ENCODE assay signal across 30 cellular contexts in the genomic region with DNA sequence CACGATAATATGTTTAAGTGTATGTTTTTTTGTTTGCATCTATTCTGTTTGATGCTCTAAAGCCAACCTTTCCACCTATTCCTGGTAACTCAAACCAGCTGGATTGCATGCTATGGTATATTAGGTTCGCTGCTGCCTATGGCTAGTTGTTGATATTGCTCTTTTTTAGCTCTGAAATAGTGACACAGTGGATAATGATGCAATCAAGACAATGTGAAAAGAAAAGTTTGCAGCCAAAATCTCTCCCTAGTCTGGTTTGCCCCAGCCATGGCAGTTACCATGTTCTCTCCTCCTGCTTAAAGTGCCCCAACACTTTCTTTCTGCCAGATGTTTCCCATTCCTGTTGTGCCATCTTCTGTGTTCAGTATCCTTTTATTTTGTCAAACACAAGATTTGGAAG.
DNase-seq lines count a peak whose midpoint lies in the region; ATAC-seq, FAIRE-seq and TF ChIP-seq lines count a peak whose summit lies in the region.
"Had no signal": no experiment of that assay in that cellular context is flagged by ENCODE, and none has a peak within 500 bp of the region (broad histone marks: within the 10 kb centered on the region; RNA-seq: fewer than 3 reads in every experiment).

No MANE protein-coding gene starts in this region.

- dilution Hi-C loops in endothelial cell of umbilical vein (cut with MboI; ENCODE audit: extremely low pct_ligation_motif_present, low sequenced_read_pairs) = no loop called here

- no peak for ATAC-seq in HG02973 (IDR thresholded peaks at IDR 0.05; ENCODE audit: unreplicated experiment)
- ATAC-seq: HCT116, K562, Panc1, T-cell had no signal

- H3K4me3 Mint-ChIP-seq in Caco-2 (ENCODE audit: unreplicated experiment) = no peak overlapping the region
- H3K4me3 Mint-ChIP-seq: CD4-positive, alpha-beta memory T cell; T-cell had no signal

- H3K4me2 ChIP-seq in endothelial cell of umbilical vein (ENCODE audit: insufficient read depth, low read length) = no peak overlapping the region

- no peak overlapping the region for H3K4me3 ChIP-seq in Caco-2 (ENCODE audit: low read depth, low read length)
- no peak overlapping the region for H3K4me3 ChIP-seq in endothelial cell of umbilical vein (replicated peaks in 1 of 3; ENCODE audit: insufficient read depth in 1 of 3, low read depth in 1 of 3, low read length in 3 of 3)
- H3K4me3 ChIP-seq: K562 had no signal

- H3K9me3 ChIP-seq in Caco-2 (peaks cover 17% of the 10 kb centered on the region), endothelial cell of umbilical vein (replicated peaks; ENCODE audit: control insufficient read depth, insufficient read depth, low read length) (no peaks in the 10 kb centered on the region)

- H3K9me1 ChIP-seq in endothelial cell of umbilical vein (replicated peaks; ENCODE audit: control insufficient read depth, extremely low read depth, insufficient read depth, low read length) = no peaks in the 10 kb centered on the region

- CTCF ChIA-PET in Caco-2 (lab: Charles Lee) (no interaction called here), endothelial cell of umbilical vein (lab: Charles Lee) (interaction anchor here (1.3 kb wide), 1 partner anchor 24 kb away, joined by 3 read pairs; no protein-coding TSS in a partner anchor)

- no peaks in the 10 kb centered on the region for H3K27me3 Mint-ChIP-seq in Caco-2 (ENCODE audit: insufficient read depth, unreplicated experiment)
- H3K27me3 Mint-ChIP-seq: T-cell had no signal

- no peaks in the 10 kb centered on the region for H3K4me1 ChIP-seq in Caco-2
- no peaks in the 10 kb centered on the region for H3K4me1 ChIP-seq in endothelial cell of umbilical vein (ENCODE audit: control insufficient read depth, extremely low read depth, insufficient read depth, low read length)

- no peaks in the 10 kb centered on the region for H3K36me3 Mint-ChIP-seq in Caco-2 (ENCODE audit: insufficient read depth, unreplicated experiment)

- H4K20me1 ChIP-seq in endothelial cell of umbilical vein (replicated peaks; ENCODE audit: control insufficient read depth, extremely low read depth, insufficient read depth, low read length) = no peaks in the 10 kb centered on the region

- H3K9ac ChIP-seq in endothelial cell of umbilical vein (replicated peaks; ENCODE audit: extremely low read depth, insufficient read depth, low read length) = no peak overlapping the region

- TF ChIP-seq CTCF in Caco-2 (IDR thresholded peaks at IDR 0.05; ENCODE audit: insufficient read depth in 1 of 2, low read depth in 1 of 2, low read length in 1 of 2, severe bottlenecking in 1 of 2, unreplicated experiment in 1 of 2) (no peak), endothelial cell of umbilical vein (IDR thresholded peaks at IDR 0.05; ENCODE audit: extremely low read depth in 1 of 2, insufficient read depth in 1 of 2, low read depth in 1 of 2, low read length in 2 of 2) (no peak)

- no peak for TF ChIP-seq POLR2A in endothelial cell of umbilical vein (IDR thresholded peaks at IDR 0.05; ENCODE audit: low read depth, low read length)

- peak overlapping the region; percentile 18 for H2AFZ ChIP-seq in endothelial cell of umbilical vein (ENCODE audit: low read depth, low read length)

- BruUV-seq in Caco-2 (replicated peaks; lab: Mats Ljungman, UMichigan) (no TSS peak), endothelial cell of umbilical vein (replicated peaks; lab: Mats Ljungman, UMichigan) (no TSS peak)

- H3K4me1 Mint-ChIP-seq in Caco-2 (ENCODE audit: low read depth, unreplicated experiment) = no peaks in the 10 kb centered on the region
- H3K4me1 Mint-ChIP-seq: CD4-positive, alpha-beta memory T cell; T-cell had no signal

- no peak for FAIRE-seq in endothelial cell of umbilical vein (lab: Jason Lieb, UNC)
- FAIRE-seq: A204.1, GM12892, K562 had no signal

- H3K27ac ChIP-seq in endothelial cell of umbilical vein (ENCODE audit: insufficient read depth, low read depth, low read length) = no peak overlapping the region
- H3K27ac ChIP-seq: RWPE1 had no signal

- peak overlapping the region; percentile 62 for H3K27ac Mint-ChIP-seq in Caco-2 (ENCODE audit: unreplicated experiment)
- H3K27ac Mint-ChIP-seq: CD4-positive, alpha-beta memory T cell; T-cell had no signal

- intact Hi-C loops in Caco-2 (cut with micrococcal nuclease; ENCODE audit: unreplicated experiment) (no loop called here), endothelial cell of umbilical vein (cut with micrococcal nuclease) (no loop called here)

- H3K9me3 Mint-ChIP-seq in Caco-2 (ENCODE audit: unreplicated experiment) = peaks cover 34% of the 10 kb centered on the region

- POLR2A ChIA-PET in Caco-2 (lab: Charles Lee) (no interaction called here), endothelial cell of umbilical vein (lab: Charles Lee) (no interaction called here)

- H3K36me3 ChIP-seq in Caco-2 (ENCODE audit: control insufficient read depth, insufficient read depth, low read length) = no peaks in the 10 kb centered on the region
- H3K36me3 ChIP-seq in endothelial cell of umbilical vein (ENCODE audit: control insufficient read depth in 2 of 2, extremely low read depth in 1 of 2, insufficient read depth in 2 of 2, low read length in 2 of 2) = no peaks in the 10 kb centered on the region

- no peaks in the 10 kb centered on the region for H3K79me2 ChIP-seq in endothelial cell of umbilical vein (ENCODE audit: control insufficient read depth, insufficient read depth, low read length)

- DNase-seq in Caco-2 (no peak), OCI-M1 (lab: John Stamatoyannopoulos, UW) (peak; percentile 1), endothelial cell of umbilical vein (ENCODE audit: low read depth, low spot score) (no peak), fibroblast of the conjunctiva (ENCODE audit: low read depth) (peak; percentile 47), iPS-NIHi11 (ENCODE audit: low spot score) (no peak), NCI-H524 (lab: John Stamatoyannopoulos, UW) (no peak), T-helper 1 cell (no peak)
- DNase-seq: C1 segment of cervical spinal cord; CD4-positive, alpha-beta memory T cell; COR-L47; EL; GF-D8; MV-4-11; NCI-H1105; NCI-H1436 treated with DMSO at 0.1 percent for 48 hours; NCI-H1930; NCI-H2107; NCI-H446; NCI-H526; NCI-H82; NK-92 treated with Interleukin-12 subunit alpha and Interleukin-12 subunit beta, amount 100 ng/mL, for 24 hours; SHP77; T-cell had no signal

- H3K27me3 ChIP-seq in Caco-2 (replicated peaks; ENCODE audit: control insufficient read depth, insufficient read depth, low read length) (no peaks in the 10 kb centered on the region), endothelial cell of umbilical vein (ENCODE audit: control insufficient read depth in 2 of 2, insufficient read depth in 2 of 2, low read length in 2 of 2) (no peaks in the 10 kb centered on the region)

TF ChIP-seq in endothelial cell of umbilical vein, 7 proteins besides CTCF, POLR2A, EP300 and RAD21:
- no peak for TF ChIP-seq JUN (IDR thresholded peaks at IDR 0.05; ENCODE audit: borderline replicate concordance, insufficient read depth, insufficient read length, low read depth)
- no peak for TF ChIP-seq GATA2 (IDR thresholded peaks at IDR 0.05; ENCODE audit: insufficient read depth, insufficient read length, low read depth, low read length)
- no peak for TF ChIP-seq EZH2 (IDR thresholded peaks at IDR 0.05; ENCODE audit: borderline replicate concordance, low read depth, low read length, severe bottlenecking)
- TF ChIP-seq MYC (IDR thresholded peaks at IDR 0.05; ENCODE audit: low read depth, low read length) = no peak
- no peak for TF ChIP-seq POLR2AphosphoS5 (IDR thresholded peaks at IDR 0.05; ENCODE audit: insufficient read depth, low read depth, low read length)
- TF ChIP-seq, protein P1, sequence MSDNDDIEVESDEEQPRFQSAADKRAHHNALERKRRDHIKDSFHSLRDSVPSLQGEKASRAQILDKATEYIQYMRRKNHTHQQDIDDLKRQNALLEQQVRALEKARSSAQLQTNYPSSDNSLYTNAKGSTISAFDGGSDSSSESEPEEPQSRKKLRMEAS (IDR thresholded peaks at IDR 0.05; ENCODE audit: insufficient read depth, insufficient read length) = no peak
- no peak for TF ChIP-seq FOS (IDR thresholded peaks at IDR 0.05; ENCODE audit: borderline replicate concordance, insufficient read depth, low read length)

Comparison
In these comparisons a context has a peak if more than half of its experiments do, and no peak if none do; other contexts are left out.
1. DNase-seq: peak in OCI-M1 (single experiment) and fibroblast of the conjunctiva (single experiment); none in Caco-2 (0 of 2), endothelial cell of umbilical vein (single experiment), iPS-NIHi11 (single experiment), NCI-H524 (0 of 2) and T-helper 1 cell (0 of 5).